In genomic region chr12:53500776-53501614, GRCh38 we compare ENCODE assay signal across 1 cellular context.
TF ChIP-seq lines count a peak whose summit lies in the region.

Gene TARBP2 (plus strand): TSS chr12:53501283. CDS start chr12:53501409, 126 bp downstream.

TF ChIP-seq in H1, 55 proteins besides CTCF, POLR2A, EP300 and RAD21 (continued from another document):
- TF ChIP-seq E2F6 (IDR thresholded peaks at IDR 0.05) (peak; percentile 60), TAF1 (IDR thresholded peaks at IDR 0.05; ENCODE audit: low read depth, low read length) (peak; percentile 82), CBX8 (IDR thresholded peaks at IDR 0.05; ENCODE audit: borderline replicate concordance, low read depth, low read length) (no peak), TBP (IDR thresholded peaks at IDR 0.05; ENCODE audit: low read depth, low read length) (peak; percentile 36; the same call in 1 of the 2 replicates), SIN3A (conservative IDR thresholded peaks at IDR 0.05 in 1 of 2, IDR thresholded peaks at IDR 0.05 in 1 of 2; ENCODE audit: low read depth in 1 of 2, low read length in 2 of 2) (peak; percentile 44 to 75; a peak in 2 of 4 replicates), CREB1 (IDR thresholded peaks at IDR 0.05) (peak; percentile 94), RBBP5 (IDR thresholded peaks at IDR 0.05; ENCODE audit: borderline replicate concordance, low read depth, low read length) (peak; percentile 69; the same call in 1 of the 2 replicates), MAX (IDR thresholded peaks at IDR 0.05) (peak; percentile 77), CTBP2 (IDR thresholded peaks at IDR 0.05; ENCODE audit: borderline replicate concordance, insufficient read depth, insufficient read length, low read length) (peak; percentile 7), CHD2 (IDR thresholded peaks at IDR 0.05; ENCODE audit: low read length) (0 out of 2 replicates have a peak, but pooled peaks have one; percentile 11), KDM5A (IDR thresholded peaks at IDR 0.05; ENCODE audit: low read length) (no peak), EGR1 (IDR thresholded peaks at IDR 0.05; ENCODE audit: borderline replicate concordance, low read depth, low read length) (0 out of 2 replicates have a peak, but pooled peaks have one; percentile 39), JUN (IDR thresholded peaks at IDR 0.05; ENCODE audit: low read depth, low read length) (no peak), NANOG (IDR thresholded peaks at IDR 0.05; ENCODE audit: insufficient read depth, low read depth, low read length, poor library complexity, severe bottlenecking) (no peak), SP1 (IDR thresholded peaks at IDR 0.05; ENCODE audit: low read depth, low read length) (peak; percentile 91), CHD1 (IDR thresholded peaks at IDR 0.05; ENCODE audit: low read depth, low read length) (no peak)
- TF ChIP-seq, protein P1, sequence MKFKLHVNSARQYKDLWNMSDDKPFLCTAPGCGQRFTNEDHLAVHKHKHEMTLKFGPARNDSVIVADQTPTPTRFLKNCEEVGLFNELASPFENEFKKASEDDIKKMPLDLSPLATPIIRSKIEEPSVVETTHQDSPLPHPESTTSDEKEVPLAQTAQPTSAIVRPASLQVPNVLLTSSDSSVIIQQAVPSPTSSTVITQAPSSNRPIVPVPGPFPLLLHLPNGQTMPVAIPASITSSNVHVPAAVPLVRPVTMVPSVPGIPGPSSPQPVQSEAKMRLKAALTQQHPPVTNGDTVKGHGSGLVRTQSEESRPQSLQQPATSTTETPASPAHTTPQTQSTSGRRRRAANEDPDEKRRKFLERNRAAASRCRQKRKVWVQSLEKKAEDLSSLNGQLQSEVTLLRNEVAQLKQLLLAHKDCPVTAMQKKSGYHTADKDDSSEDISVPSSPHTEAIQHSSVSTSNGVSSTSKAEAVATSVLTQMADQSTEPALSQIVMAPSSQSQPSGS (IDR thresholded peaks at IDR 0.05; ENCODE audit: low read length), result no peak; the same call in 1 of the 2 replicates
- TF ChIP-seq, protein P2, sequence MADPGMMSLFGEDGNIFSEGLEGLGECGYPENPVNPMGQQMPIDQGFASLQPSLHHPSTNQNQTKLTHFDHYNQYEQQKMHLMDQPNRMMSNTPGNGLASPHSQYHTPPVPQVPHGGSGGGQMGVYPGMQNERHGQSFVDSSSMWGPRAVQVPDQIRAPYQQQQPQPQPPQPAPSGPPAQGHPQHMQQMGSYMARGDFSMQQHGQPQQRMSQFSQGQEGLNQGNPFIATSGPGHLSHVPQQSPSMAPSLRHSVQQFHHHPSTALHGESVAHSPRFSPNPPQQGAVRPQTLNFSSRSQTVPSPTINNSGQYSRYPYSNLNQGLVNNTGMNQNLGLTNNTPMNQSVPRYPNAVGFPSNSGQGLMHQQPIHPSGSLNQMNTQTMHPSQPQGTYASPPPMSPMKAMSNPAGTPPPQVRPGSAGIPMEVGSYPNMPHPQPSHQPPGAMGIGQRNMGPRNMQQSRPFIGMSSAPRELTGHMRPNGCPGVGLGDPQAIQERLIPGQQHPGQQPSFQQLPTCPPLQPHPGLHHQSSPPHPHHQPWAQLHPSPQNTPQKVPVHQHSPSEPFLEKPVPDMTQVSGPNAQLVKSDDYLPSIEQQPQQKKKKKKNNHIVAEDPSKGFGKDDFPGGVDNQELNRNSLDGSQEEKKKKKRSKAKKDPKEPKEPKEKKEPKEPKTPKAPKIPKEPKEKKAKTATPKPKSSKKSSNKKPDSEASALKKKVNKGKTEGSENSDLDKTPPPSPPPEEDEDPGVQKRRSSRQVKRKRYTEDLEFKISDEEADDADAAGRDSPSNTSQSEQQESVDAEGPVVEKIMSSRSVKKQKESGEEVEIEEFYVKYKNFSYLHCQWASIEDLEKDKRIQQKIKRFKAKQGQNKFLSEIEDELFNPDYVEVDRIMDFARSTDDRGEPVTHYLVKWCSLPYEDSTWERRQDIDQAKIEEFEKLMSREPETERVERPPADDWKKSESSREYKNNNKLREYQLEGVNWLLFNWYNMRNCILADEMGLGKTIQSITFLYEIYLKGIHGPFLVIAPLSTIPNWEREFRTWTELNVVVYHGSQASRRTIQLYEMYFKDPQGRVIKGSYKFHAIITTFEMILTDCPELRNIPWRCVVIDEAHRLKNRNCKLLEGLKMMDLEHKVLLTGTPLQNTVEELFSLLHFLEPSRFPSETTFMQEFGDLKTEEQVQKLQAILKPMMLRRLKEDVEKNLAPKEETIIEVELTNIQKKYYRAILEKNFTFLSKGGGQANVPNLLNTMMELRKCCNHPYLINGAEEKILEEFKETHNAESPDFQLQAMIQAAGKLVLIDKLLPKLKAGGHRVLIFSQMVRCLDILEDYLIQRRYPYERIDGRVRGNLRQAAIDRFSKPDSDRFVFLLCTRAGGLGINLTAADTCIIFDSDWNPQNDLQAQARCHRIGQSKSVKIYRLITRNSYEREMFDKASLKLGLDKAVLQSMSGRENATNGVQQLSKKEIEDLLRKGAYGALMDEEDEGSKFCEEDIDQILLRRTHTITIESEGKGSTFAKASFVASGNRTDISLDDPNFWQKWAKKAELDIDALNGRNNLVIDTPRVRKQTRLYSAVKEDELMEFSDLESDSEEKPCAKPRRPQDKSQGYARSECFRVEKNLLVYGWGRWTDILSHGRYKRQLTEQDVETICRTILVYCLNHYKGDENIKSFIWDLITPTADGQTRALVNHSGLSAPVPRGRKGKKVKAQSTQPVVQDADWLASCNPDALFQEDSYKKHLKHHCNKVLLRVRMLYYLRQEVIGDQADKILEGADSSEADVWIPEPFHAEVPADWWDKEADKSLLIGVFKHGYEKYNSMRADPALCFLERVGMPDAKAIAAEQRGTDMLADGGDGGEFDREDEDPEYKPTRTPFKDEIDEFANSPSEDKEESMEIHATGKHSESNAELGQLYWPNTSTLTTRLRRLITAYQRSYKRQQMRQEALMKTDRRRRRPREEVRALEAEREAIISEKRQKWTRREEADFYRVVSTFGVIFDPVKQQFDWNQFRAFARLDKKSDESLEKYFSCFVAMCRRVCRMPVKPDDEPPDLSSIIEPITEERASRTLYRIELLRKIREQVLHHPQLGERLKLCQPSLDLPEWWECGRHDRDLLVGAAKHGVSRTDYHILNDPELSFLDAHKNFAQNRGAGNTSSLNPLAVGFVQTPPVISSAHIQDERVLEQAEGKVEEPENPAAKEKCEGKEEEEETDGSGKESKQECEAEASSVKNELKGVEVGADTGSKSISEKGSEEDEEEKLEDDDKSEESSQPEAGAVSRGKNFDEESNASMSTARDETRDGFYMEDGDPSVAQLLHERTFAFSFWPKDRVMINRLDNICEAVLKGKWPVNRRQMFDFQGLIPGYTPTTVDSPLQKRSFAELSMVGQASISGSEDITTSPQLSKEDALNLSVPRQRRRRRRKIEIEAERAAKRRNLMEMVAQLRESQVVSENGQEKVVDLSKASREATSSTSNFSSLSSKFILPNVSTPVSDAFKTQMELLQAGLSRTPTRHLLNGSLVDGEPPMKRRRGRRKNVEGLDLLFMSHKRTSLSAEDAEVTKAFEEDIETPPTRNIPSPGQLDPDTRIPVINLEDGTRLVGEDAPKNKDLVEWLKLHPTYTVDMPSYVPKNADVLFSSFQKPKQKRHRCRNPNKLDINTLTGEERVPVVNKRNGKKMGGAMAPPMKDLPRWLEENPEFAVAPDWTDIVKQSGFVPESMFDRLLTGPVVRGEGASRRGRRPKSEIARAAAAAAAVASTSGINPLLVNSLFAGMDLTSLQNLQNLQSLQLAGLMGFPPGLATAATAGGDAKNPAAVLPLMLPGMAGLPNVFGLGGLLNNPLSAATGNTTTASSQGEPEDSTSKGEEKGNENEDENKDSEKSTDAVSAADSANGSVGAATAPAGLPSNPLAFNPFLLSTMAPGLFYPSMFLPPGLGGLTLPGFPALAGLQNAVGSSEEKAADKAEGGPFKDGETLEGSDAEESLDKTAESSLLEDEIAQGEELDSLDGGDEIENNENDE (IDR thresholded peaks at IDR 0.05; ENCODE audit: insufficient replicate concordance, low read length), result no peak
